30 cellular contexts compared by ENCODE assay signal in genomic region chr5:72189135-72189534, GRCh38.
"Had no signal": no experiment of that assay in that cellular context is flagged by ENCODE, and none has a peak within 500 bp of the region (broad histone marks: within the 10 kb centered on the region; RNA-seq: fewer than 3 reads in every experiment).

No MANE protein-coding gene starts in this region.

- H3K9me3 ChIP-seq: esophagus squamous epithelium, heart right ventricle, mucosa of descending colon, neutrophil, prostate gland, right atrium auricular region, suprapubic skin, thyroid gland, vagina had no signal

- H3K27ac Mint-ChIP-seq: effector memory CD8-positive, alpha-beta T cell; immature natural killer cell; memory B cell; mesothelial cell of epicardium; natural killer cell treated with Interleukin-12 subunit alpha and Interleukin-12 subunit beta and Interleukin-15 and Interleukin-18, amount 100 ng/mL, for 72 hours; stimulated activated naive B cell treated with anti-CD40 and anti-IgM and Interleukin-4, amounts not matched to agents 10 μg/mL and 1 μg/mL and 100 μg/mL, for 72 hours; stimulated activated naive CD8-positive, alpha-beta T cell treated with anti-CD3 and anti-CD28 coated beads, Interleukin-15, Interleukin-2, amounts not matched to agents 100 ng/mL and 50 ng/mL, for 24 hours had no signal

- H3K4me3 ChIP-seq: coronary artery, esophagus squamous epithelium, heart right ventricle, lung, mucosa of descending colon, prostate gland, right atrium auricular region, skin epidermis, suprapubic skin, thyroid gland, vagina had no signal

- H3K27me3 ChIP-seq: esophagus squamous epithelium, heart right ventricle, right atrium auricular region, suprapubic skin, thyroid gland, vagina had no signal

- DNase-seq: effector memory CD8-positive, alpha-beta T cell; erythroblast; esophagus squamous epithelium; foreskin melanocyte; glutamatergic neuron; heart right ventricle; hippocampal formation; immature natural killer cell; islet precursor cell; kidney glomerular epithelial cell; mucosa of descending colon; naive B cell; stimulated activated CD4-positive, alpha-beta T cell treated with anti-CD3 and anti-CD28 coated beads, Interleukin-15, amount 100 ng/mL, for 24 hours; stimulated activated CD4-positive, alpha-beta T cell treated with anti-CD3 and anti-CD28 coated beads, Interleukin-2, amount 100 ng/mL, for 48 hours; stimulated activated naive B cell treated with anti-CD40 and anti-IgM and Interleukin-4, amounts not matched to agents 10 μg/mL and 1 μg/mL and 100 μg/mL, for 72 hours; thyroid gland; trophoblast cell had no signal

- H3K4me1 ChIP-seq: prostate gland, thyroid gland had no signal

- ATAC-seq: effector memory CD8-positive, alpha-beta T cell; heart right ventricle; mucosa of descending colon; natural killer cell treated with Interleukin-12 subunit alpha and Interleukin-12 subunit beta and Interleukin-15 and Interleukin-18, amount 100 ng/mL, for 72 hours; stimulated activated naive B cell treated with anti-CD40 and anti-IgM and Interleukin-4, amounts not matched to agents 10 μg/mL and 1 μg/mL and 100 μg/mL, for 72 hours had no signal

- H3K27ac ChIP-seq: coronary artery, esophagus squamous epithelium, heart right ventricle, neutrophil, prostate gland, right atrium auricular region, skin epidermis, suprapubic skin, thyroid gland, vagina had no signal

- H3K36me3 Mint-ChIP-seq: immature natural killer cell; memory B cell; naive B cell; natural killer cell treated with Interleukin-12 subunit alpha and Interleukin-12 subunit beta and Interleukin-15 and Interleukin-18, amount 100 ng/mL, for 72 hours; stimulated activated naive B cell treated with anti-CD40 and anti-IgM and Interleukin-4, amounts not matched to agents 10 μg/mL and 1 μg/mL and 100 μg/mL, for 72 hours had no signal

- H3K36me3 ChIP-seq: neutrophil, prostate gland, thyroid gland had no signal

- H3K4me3 Mint-ChIP-seq: effector memory CD8-positive, alpha-beta T cell; immature natural killer cell; memory B cell; mesothelial cell of epicardium; naive B cell; natural killer cell treated with Interleukin-12 subunit alpha and Interleukin-12 subunit beta and Interleukin-15 and Interleukin-18, amount 100 ng/mL, for 72 hours; neural crest cell; stimulated activated naive B cell treated with anti-CD40 and anti-IgM and Interleukin-4, amounts not matched to agents 10 μg/mL and 1 μg/mL and 100 μg/mL, for 72 hours; stimulated activated naive CD8-positive, alpha-beta T cell treated with anti-CD3 and anti-CD28 coated beads, Interleukin-15, Interleukin-2, amounts not matched to agents 100 ng/mL and 50 ng/mL, for 24 hours had no signal

- H3K4me1 Mint-ChIP-seq: immature natural killer cell; memory B cell; naive B cell; stimulated activated naive B cell treated with anti-CD40 and anti-IgM and Interleukin-4, amounts not matched to agents 10 μg/mL and 1 μg/mL and 100 μg/mL, for 72 hours had no signal
